ENCODE assay signal across 13 cellular contexts in genomic region chr7:101860316-101861222, GRCh38. TPM values are rescaled to one million over a fixed set of nuclear protein-coding genes. Genes with fewer than 3 reads are reported as not detected.
DNase-seq lines count a peak whose midpoint lies in the region; ATAC-seq and TF ChIP-seq lines count a peak whose summit lies in the region.
"Had no signal": no experiment of that assay in that cellular context is flagged by ENCODE, and none has a peak within 500 bp of the region (broad histone marks: within the 10 kb centered on the region; RNA-seq: fewer than 3 reads in every experiment).

No MANE protein-coding gene starts in this region.

- peak overlapping the region; percentile 25 for H3K56ac ChIP-seq in mesendoderm (ENCODE audit: low read length)

- peaks cover 16% of the 10 kb centered on the region for H3K79me1 ChIP-seq in mesendoderm (ENCODE audit: low read length)

- H4K5ac ChIP-seq in mesendoderm (ENCODE audit: low read length): no peak overlapping the region

- H3K79me2 ChIP-seq in mesendoderm (ENCODE audit: control insufficient read depth, insufficient read depth, low read length): peaks cover 91% of the 10 kb centered on the region
- peaks cover 89% of the 10 kb centered on the region for H3K79me2 ChIP-seq in SK-N-SH (ENCODE audit: insufficient read depth)
- H3K79me2 ChIP-seq in MM.1S (ENCODE audit: low read length): peaks cover 82% of the 10 kb centered on the region

- H3K36me3 ChIP-seq in cardiac muscle cell: no peaks in the 10 kb centered on the region
- no peaks in the 10 kb centered on the region for H3K36me3 ChIP-seq in ascending aorta
- no peaks in the 10 kb centered on the region for H3K36me3 ChIP-seq in mesendoderm (ENCODE audit: control insufficient read depth, insufficient read depth, low read length)
- no peaks in the 10 kb centered on the region for H3K36me3 ChIP-seq in upper lobe of left lung
- H3K36me3 ChIP-seq in SK-N-SH (replicated peaks in 1 of 2; ENCODE audit: control insufficient read depth in 1 of 2, insufficient read depth in 2 of 2, low read length in 1 of 2): no peaks in the 10 kb centered on the region
- H3K36me3 ChIP-seq in MM.1S (replicated peaks; ENCODE audit: insufficient read depth, low read length): no peaks in the 10 kb centered on the region

- H3K18ac ChIP-seq in mesendoderm (ENCODE audit: low read length): no peak overlapping the region

- H3K4ac ChIP-seq in mesendoderm (ENCODE audit: low read depth, low read length): no peak overlapping the region

- no peak for ATAC-seq in left ventricle myocardium superior
- ATAC-seq in upper lobe of left lung (ENCODE audit: low FRiP score in 2 of 2): no peak

- H3K23ac ChIP-seq in mesendoderm (ENCODE audit: low read length): no peak overlapping the region

- peaks cover 36% of the 10 kb centered on the region for H3K4me1 ChIP-seq in cardiac muscle cell (ENCODE audit: low read depth)
- peaks cover 7 to 29% of the 10 kb centered on the region in 2 donors for H3K4me1 ChIP-seq in ascending aorta
- H3K4me1 ChIP-seq in mesendoderm (ENCODE audit: control insufficient read depth, low read depth, low read length): peaks cover 20% of the 10 kb centered on the region
- H3K4me1 ChIP-seq in upper lobe of left lung: peaks cover 36 to 48% (median 45%) of the 10 kb centered on the region in 4 donors
- H3K4me1 ChIP-seq in SK-N-SH (ENCODE audit: control insufficient read depth in 1 of 2, insufficient read depth in 2 of 2, low read depth in 1 of 2, low read length in 1 of 2): peaks cover 22 to 23% of the 10 kb centered on the region in 2 experiments
- H3K4me1 ChIP-seq in MM.1S (ENCODE audit: low read length): peaks cover 5% of the 10 kb centered on the region; the same call in 1 of the 2 replicates

- H2AK5ac ChIP-seq in mesendoderm (ENCODE audit: low read length): no peak overlapping the region

- POLR2A ChIA-PET in SK-N-SH (lab: Yijun Ruan, JAX): no interaction called here

- H3K4me2 ChIP-seq in mesendoderm (ENCODE audit: low read length) (no peak overlapping the region), SK-N-SH (no peak overlapping the region), MM.1S (ENCODE audit: low read depth, low read length) (no peak overlapping the region)

- TF ChIP-seq CTCF in cardiac muscle cell (IDR thresholded peaks at IDR 0.05; ENCODE audit: low read depth, low read length): no peak
- no peak for TF ChIP-seq CTCF in ascending aorta (IDR thresholded peaks at IDR 0.05)
- TF ChIP-seq CTCF in upper lobe of left lung (IDR thresholded peaks at IDR 0.05): no peak
- TF ChIP-seq CTCF in SK-N-SH (IDR thresholded peaks at IDR 0.05): no peak
- no peak for TF ChIP-seq CTCF in MM.1S (IDR thresholded peaks at IDR 0.05; ENCODE audit: low read length)

- no peaks in the 10 kb centered on the region for H3K9me2 ChIP-seq in SK-N-SH
- H3K9me2 ChIP-seq in MM.1S (replicated peaks; ENCODE audit: insufficient read depth, low read length): no peaks in the 10 kb centered on the region

- DNase-seq in cardiac muscle cell (ENCODE audit: low read depth in 1 of 2, low spot score in 1 of 2): no peak
- no peak for DNase-seq in left ventricle myocardium superior
- DNase-seq in ascending aorta (ENCODE audit: low spot score in 2 of 2): no peak
- no peak for DNase-seq in mesendoderm
- DNase-seq in upper lobe of left lung: no peak
- DNase-seq in NCI-H2196 treated with DMSO at 0.1 percent for 48 hours (lab: John Stamatoyannopoulos, UW; ENCODE audit: unreplicated experiment): no peak
- DNase-seq in SK-N-SH: no peak
- no peak for DNase-seq in MM.1S
- DNase-seq: activated CD4-positive, alpha-beta T cell treated with anti-CD3 and anti-CD28 coated beads, Interleukin-2, amount 50 U/mL, for 4 hours; effector memory CD4-positive, alpha-beta T cell; NCI-H1105 treated with DMSO at 0.1 percent for 48 hours; NCI-H524 treated with DMSO at 0.1 percent for 48 hours; T1000 had no signal

- WGBS in mesendoderm (ENCODE audit: extremely low coverage, insufficient coverage, low lambda C conversion rate): 100% methylated on average over 2 of the region's 11 CpGs
- WGBS in upper lobe of left lung, 2 donors: 87 to 88% methylated on average over 11 of the region's 11 CpGs
- WGBS in SK-N-SH (ENCODE audit: low lambda C conversion rate): 92% methylated on average over 11 of the region's 11 CpGs

- TF ChIP-seq EP300 in upper lobe of left lung (IDR thresholded peaks at IDR 0.05): no peak
- TF ChIP-seq EP300 in SK-N-SH (IDR thresholded peaks at IDR 0.05; ENCODE audit: borderline replicate concordance in 1 of 2, low read depth in 1 of 2, low read length in 1 of 2): no peak

- H2AFZ ChIP-seq in SK-N-SH (ENCODE audit: low read depth) (no peak overlapping the region), MM.1S (ENCODE audit: low read length) (no peak overlapping the region)

- no peak overlapping the region for H2BK120ac ChIP-seq in mesendoderm (ENCODE audit: low read depth, low read length)

- peaks cover 25% of the 10 kb centered on the region for H3F3A ChIP-seq in SK-N-SH (replicated peaks; ENCODE audit: insufficient read depth)
- peaks cover 19% of the 10 kb centered on the region for H3F3A ChIP-seq in MM.1S (ENCODE audit: insufficient read depth, low read length)

- H2BK5ac ChIP-seq in mesendoderm (ENCODE audit: low read length): no peak overlapping the region

- H3K9me3 ChIP-seq in cardiac muscle cell (ENCODE audit: low read depth): no peaks in the 10 kb centered on the region
- no peaks in the 10 kb centered on the region for H3K9me3 ChIP-seq in ascending aorta
- H3K9me3 ChIP-seq in upper lobe of left lung: no peaks in the 10 kb centered on the region
- no peaks in the 10 kb centered on the region for H3K9me3 ChIP-seq in SK-N-SH
- no peaks in the 10 kb centered on the region for H3K9me3 ChIP-seq in MM.1S (replicated peaks; ENCODE audit: insufficient read depth, low read length)

- H3K9ac ChIP-seq in mesendoderm (ENCODE audit: low read length) (no peak overlapping the region), SK-N-SH (no peak overlapping the region), MM.1S (ENCODE audit: low read length) (no peak overlapping the region)

- H3K27me3 ChIP-seq in cardiac muscle cell: no peaks in the 10 kb centered on the region
- H3K27me3 ChIP-seq in ascending aorta: no peaks in the 10 kb centered on the region
- H3K27me3 ChIP-seq in mesendoderm (ENCODE audit: insufficient read depth, low read length, poor library complexity): no peaks in the 10 kb centered on the region
- H3K27me3 ChIP-seq in upper lobe of left lung: no peaks in the 10 kb centered on the region
- no peaks in the 10 kb centered on the region for H3K27me3 ChIP-seq in SK-N-SH (ENCODE audit: insufficient read depth)
- no peaks in the 10 kb centered on the region for H3K27me3 ChIP-seq in MM.1S (replicated peaks; ENCODE audit: insufficient read depth, low read length)

- H2BK15ac ChIP-seq in mesendoderm (replicated peaks; ENCODE audit: low read depth): no peak overlapping the region

- no peak overlapping the region for H3K4me3 ChIP-seq in cardiac muscle cell
- H3K4me3 ChIP-seq in ascending aorta: no peak overlapping the region
- H3K4me3 ChIP-seq in mesendoderm (ENCODE audit: low read length): no peak overlapping the region
- H3K4me3 ChIP-seq in upper lobe of left lung: no peak overlapping the region
- no peak overlapping the region for H3K4me3 ChIP-seq in SK-N-SH (ENCODE audit: low read depth in 2 of 2, low read length in 1 of 2)
- H3K4me3 ChIP-seq in MM.1S (ENCODE audit: low read length): no peak overlapping the region

- peak overlapping the region; percentile 34 for H3K27ac ChIP-seq in cardiac muscle cell
- peak overlapping the region; percentile 87 to 90 for H3K27ac ChIP-seq in ascending aorta
- H3K27ac ChIP-seq in mesendoderm (ENCODE audit: low read depth, low read length): no peak overlapping the region
- H3K27ac ChIP-seq in upper lobe of left lung: peak overlapping the region; percentile 53 to 93 (median 76)
- no peak overlapping the region for H3K27ac ChIP-seq in SK-N-SH (ENCODE audit: low read depth in 2 of 2, low read length in 1 of 2)
- H3K27ac ChIP-seq in MM.1S (ENCODE audit: low read length): no peak overlapping the region

- intact Hi-C loops in left ventricle myocardium superior (cut with micrococcal nuclease): no loop called here
- intact Hi-C loops in ascending aorta (cut with DNase I): no loop called here

- no peak for TF ChIP-seq RAD21 in SK-N-SH (IDR thresholded peaks at IDR 0.05; ENCODE audit: low read length)

- CTCF ChIA-PET in SK-N-SH (lab: Yijun Ruan, JAX): interaction anchor here (0.8 to 2.0 kb wide), 3 partner anchors 14 to 21 kb away, joined by 3 to 4 read pairs (median 3); no protein-coding TSS in a partner anchor

- peaks cover 38% of the 10 kb centered on the region for H4K20me1 ChIP-seq in SK-N-SH (ENCODE audit: insufficient read depth)
- H4K20me1 ChIP-seq in MM.1S (ENCODE audit: insufficient read depth, low read length): no peaks in the 10 kb centered on the region

- H4K8ac ChIP-seq in mesendoderm (ENCODE audit: low read depth, low read length): no peak overlapping the region

- TF ChIP-seq POLR2A in upper lobe of left lung (IDR thresholded peaks at IDR 0.05): no peak

TF ChIP-seq in SK-N-SH, 30 proteins besides CTCF, POLR2A, EP300 and RAD21 (continues in another document):
- no peak for TF ChIP-seq CHD2 (IDR thresholded peaks at IDR 0.05; ENCODE audit: low read length, partially characterized antibody)
- no peak for TF ChIP-seq RCOR1 (IDR thresholded peaks at IDR 0.05; ENCODE audit: low read length)

RNA-seq across cellular contexts. Expression of gene CUX1, which starts 43.1 kb away (rescaled TPM):
- total RNA-seq in cardiac muscle cell: 71.7 and 85.3 TPM in 2 replicates
- 66.6 and 67.7 TPM in 2 replicates for polyA plus RNA-seq in cardiac muscle cell
- total RNA-seq in left ventricle myocardium superior: 123 TPM
- 101 TPM for total RNA-seq in ascending aorta
- 35.0 TPM for polyA plus RNA-seq in mesendoderm (2013, experiment 1 of 2)
- 35.9 TPM for polyA plus RNA-seq in mesendoderm (2013, experiment 2 of 2)
- total RNA-seq in upper lobe of left lung: 100 to 1,000 TPM; 106 to 188 (median 115) TPM
- polyA plus RNA-seq in SK-N-SH (2012; rRNA removed): 47.0 and 68.6 TPM in 2 replicates
- 46.5 and 58.2 TPM in 2 replicates for polyA plus RNA-seq in SK-N-SH (2012; cell fraction: cytosol; rRNA removed)
- 38.6 and 51.0 TPM in 2 replicates for polyA plus RNA-seq in SK-N-SH (2012; cell fraction: nucleus; rRNA removed)

Comparison
In these comparisons a context has a peak if more than half of its experiments do, and no peak if none do; other contexts are left out.
1. H3K27ac ChIP-seq: peak in cardiac muscle cell (single experiment), ascending aorta (2 of 2) and upper lobe of left lung (4 of 4); none in mesendoderm (single experiment), SK-N-SH (0 of 2) and MM.1S (single experiment).